ENCODE assay signal across 19 cellular contexts in genomic region chr21:36873511-36873910, GRCh38.
"Had no signal": no experiment of that assay in that cellular context is flagged by ENCODE, and none has a peak within 500 bp of the region (broad histone marks: within the 10 kb centered on the region; RNA-seq: fewer than 3 reads in every experiment).

No MANE protein-coding gene starts in this region.

- H3K4me3 ChIP-seq: esophagus squamous epithelium, hepatocyte, psoas muscle, right lobe of liver, skin epidermis, stomach, thoracic aorta, transverse colon had no signal

- ATAC-seq: effector memory CD8-positive, alpha-beta T cell; naive thymus-derived CD4-positive, alpha-beta T cell; psoas muscle; stimulated activated naive B cell treated with anti-CD40 and anti-IgM and Interleukin-4, amounts not matched to agents 10 μg/mL and 1 μg/mL and 100 μg/mL, for 72 hours had no signal

- H3K27ac ChIP-seq: epithelial cell of prostate, esophagus squamous epithelium, hepatocyte, psoas muscle, right lobe of liver, skin epidermis, stomach, thoracic aorta, transverse colon had no signal

- H3K27me3 ChIP-seq: esophagus squamous epithelium, hepatocyte, right lobe of liver, stomach, transverse colon had no signal

- H3K4me2 ChIP-seq: hepatocyte had no signal

- H3K4me1 ChIP-seq: esophagus squamous epithelium, psoas muscle, right lobe of liver, stomach, transverse colon had no signal

- DNase-seq: effector memory CD8-positive, alpha-beta T cell; esophagus squamous epithelium; head of caudate nucleus; mesendoderm; naive thymus-derived CD4-positive, alpha-beta T cell; nephron progenitor cell; psoas muscle; retina; right lobe of liver; stimulated activated CD4-positive, alpha-beta T cell treated with anti-CD3 and anti-CD28 coated beads, Interleukin-2, amount 100 ng/mL, for 24 hours; stimulated activated CD4-positive, alpha-beta T cell treated with anti-CD3 and anti-CD28 coated beads, Interleukin-4, amount 100 ng/mL, for 4 hours; stimulated activated naive B cell treated with anti-CD40 and anti-IgM and Interleukin-4, amounts not matched to agents 10 μg/mL and 1 μg/mL and 100 μg/mL, for 72 hours; stomach; substantia nigra; transverse colon had no signal

- H3K9me3 ChIP-seq: psoas muscle, right lobe of liver, thoracic aorta had no signal

- H3K36me3 ChIP-seq: esophagus squamous epithelium, right lobe of liver, thoracic aorta, transverse colon had no signal

- H2AFZ ChIP-seq: hepatocyte had no signal

- H3K79me2 ChIP-seq: hepatocyte had no signal
